Comparison of ENCODE assay signal across 32 cellular contexts in the genomic region with DNA sequence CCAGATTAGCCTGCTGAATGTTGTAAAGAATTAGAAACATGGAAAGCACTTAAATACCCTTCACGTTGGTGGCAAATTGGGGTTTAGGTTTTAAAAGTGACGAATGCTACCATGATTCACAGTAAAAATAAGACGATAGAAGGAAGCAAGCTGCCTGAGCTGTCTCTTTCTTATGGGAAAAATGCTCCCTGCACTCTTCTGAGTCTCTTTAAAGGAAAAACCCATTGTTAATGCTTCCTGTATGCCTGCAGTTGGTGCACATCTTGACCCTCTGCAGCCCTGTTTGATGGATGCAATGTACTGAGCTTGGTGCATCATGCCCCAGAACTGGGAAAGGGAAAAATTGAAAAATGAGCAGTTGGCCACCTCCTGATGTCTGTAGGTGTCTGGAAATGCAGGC.
"Had no signal": no experiment of that assay in that cellular context is flagged by ENCODE, and none has a peak within 500 bp of the region (broad histone marks: within the 10 kb centered on the region; RNA-seq: fewer than 3 reads in every experiment).

No MANE protein-coding gene starts in this region.

- ATAC-seq: activated CD4-positive, alpha-beta T cell treated with anti-CD3 and anti-CD28 coated beads for 36 hours; activated CD4-positive, CD25-positive, alpha-beta regulatory T cell treated with anti-CD3 and anti-CD28 coated beads, Interleukin-2, amount 50 U/mL, for 24 hours; activated naive CD8-positive, alpha-beta T cell treated with anti-CD3 and anti-CD28 coated beads, Interleukin-2, amount 50 U/mL, for 24 hours; activated T-cell treated with anti-CD3 and anti-CD28 coated beads, Interleukin-2, amount 50 U/mL, for 4 hours; PC-3; WTC11 had no signal

- H3K36me3 ChIP-seq: cardiac muscle cell, Peyer's patch, SJSA1 had no signal

- H3K9ac ChIP-seq: SK-N-SH had no signal

- H3K4me1 Mint-ChIP-seq: activated CD4-positive, alpha-beta T cell treated with anti-CD3 and anti-CD28 coated beads for 36 hours; activated CD4-positive, alpha-beta T cell treated with anti-CD3 and anti-CD28 coated beads, Interleukin-2, amount 10 ng/mL, durations not matched to agents 7 days and 5 days; activated naive CD4-positive, alpha-beta T cell treated with anti-CD3 and anti-CD28 coated beads, Interleukin-2, amount 10 ng/mL, durations not matched to agents 7 days and 5 days; activated naive CD8-positive, alpha-beta T cell treated with anti-CD3 and anti-CD28 coated beads, Interleukin-2, amount 50 U/mL, for 24 hours; central memory CD8-positive, alpha-beta T cell had no signal

- H3K36me3 Mint-ChIP-seq: activated naive CD4-positive, alpha-beta T cell treated with anti-CD3 and anti-CD28 coated beads, Interleukin-2, amount 10 ng/mL, durations not matched to agents 7 days and 5 days; activated naive CD8-positive, alpha-beta T cell; WTC11 had no signal

- H3K27ac Mint-ChIP-seq: activated CD4-positive, alpha-beta T cell treated with anti-CD3 and anti-CD28 coated beads for 36 hours; activated CD4-positive, alpha-beta T cell treated with anti-CD3 and anti-CD28 coated beads, Interleukin-2, amount 10 ng/mL, durations not matched to agents 7 days and 5 days; activated naive CD4-positive, alpha-beta T cell treated with anti-CD3 and anti-CD28 coated beads, Interleukin-2, amount 10 ng/mL, durations not matched to agents 7 days and 5 days; activated naive CD8-positive, alpha-beta T cell; activated naive CD8-positive, alpha-beta T cell treated with anti-CD3 and anti-CD28 coated beads, Interleukin-2, amount 50 U/mL, for 24 hours; T-helper 1 cell treated with Interleukin-12 subunit alpha and Interleukin-12 subunit beta and Interleukin-4 antibody, amounts not matched to agents 30 μg/mL and 1 μg/mL, for 36 hours; T-helper 2 cell treated with Interferon-gamma antibody and Interleukin-4, amounts not matched to agents 5 μg/mL and 100 μg/mL, for 36 hours; WTC11 had no signal

- H3K4me3 ChIP-seq: cardiac muscle cell, Peyer's patch, SJSA1 had no signal

- H3K4me2 ChIP-seq: SK-N-SH had no signal

- H3K4me1 ChIP-seq: Peyer's patch had no signal

- H3K9me3 Mint-ChIP-seq: activated CD4-positive, alpha-beta T cell treated with anti-CD3 and anti-CD28 coated beads, Interleukin-2, amount 10 ng/mL, durations not matched to agents 7 days and 5 days; activated naive CD4-positive, alpha-beta T cell treated with anti-CD3 and anti-CD28 coated beads, Interleukin-2, amount 10 ng/mL, durations not matched to agents 7 days and 5 days; activated naive CD8-positive, alpha-beta T cell treated with anti-CD3 and anti-CD28 coated beads, Interleukin-2, amount 50 U/mL, for 24 hours; activated T-cell treated with anti-CD3 and anti-CD28 coated beads, Interleukin-2, amount 50 U/mL, for 4 hours; central memory CD8-positive, alpha-beta T cell; T-helper 1 cell treated with Interleukin-12 subunit alpha and Interleukin-12 subunit beta and Interleukin-4 antibody, amounts not matched to agents 30 μg/mL and 1 μg/mL, for 36 hours; T-helper 2 cell treated with Interferon-gamma antibody and Interleukin-4, amounts not matched to agents 5 μg/mL and 100 μg/mL, for 36 hours; WTC11 had no signal

- H3K27me3 Mint-ChIP-seq: activated naive CD8-positive, alpha-beta T cell had no signal

- H3K27me3 ChIP-seq: cardiac muscle cell, Peyer's patch, SJSA1 had no signal

- H3K27ac ChIP-seq: cardiac muscle cell, Peyer's patch, SJSA1 had no signal

- H3K9me3 ChIP-seq: Peyer's patch, SJSA1, SK-N-SH had no signal

- H3K4me3 Mint-ChIP-seq: activated CD4-positive, alpha-beta T cell treated with anti-CD3 and anti-CD28 coated beads for 36 hours; activated CD4-positive, alpha-beta T cell treated with anti-CD3 and anti-CD28 coated beads, Interleukin-2, amount 10 ng/mL, durations not matched to agents 7 days and 5 days; activated naive CD4-positive, alpha-beta T cell treated with anti-CD3 and anti-CD28 coated beads, Interleukin-2, amount 10 ng/mL, durations not matched to agents 7 days and 5 days; activated naive CD8-positive, alpha-beta T cell; activated naive CD8-positive, alpha-beta T cell treated with anti-CD3 and anti-CD28 coated beads, Interleukin-2, amount 50 U/mL, for 24 hours; activated T-cell treated with anti-CD3 and anti-CD28 coated beads, Interleukin-2, amount 50 U/mL, for 4 hours; central memory CD8-positive, alpha-beta T cell; T-helper 1 cell treated with Interleukin-12 subunit alpha and Interleukin-12 subunit beta and Interleukin-4 antibody, amounts not matched to agents 30 μg/mL and 1 μg/mL, for 36 hours; T-helper 2 cell treated with Interferon-gamma antibody and Interleukin-4, amounts not matched to agents 5 μg/mL and 100 μg/mL, for 36 hours; WTC11 had no signal

- DNase-seq: activated CD4-positive, alpha-beta T cell treated with anti-CD3 and anti-CD28 coated beads for 36 hours; activated CD4-positive, alpha-beta T cell treated with anti-CD3 and anti-CD28 coated beads, Interleukin-2, amount 10 ng/mL, durations not matched to agents 7 days and 5 days; activated CD4-positive, alpha-beta T cell treated with anti-CD3 and anti-CD28 coated beads, Interleukin-2, amount 50 U/mL, for 48 hours; activated CD8-positive, alpha-beta memory T cell treated with anti-CD3 and anti-CD28 coated beads, Interleukin-2, amount 50 U/mL, for 4 hours; activated effector memory CD4-positive, alpha-beta T cell treated with Interleukin-2 at 50 U/mL for 16 hours; activated naive CD4-positive, alpha-beta T cell treated with anti-CD3 and anti-CD28 coated beads, Interleukin-2, amount 10 ng/mL, durations not matched to agents 7 days and 5 days; activated naive CD8-positive, alpha-beta T cell treated with anti-CD3 and anti-CD28 coated beads, Interleukin-2, amount 50 U/mL, for 24 hours; activated T-cell treated with anti-CD3 and anti-CD28 coated beads for 4 hours; activated T-cell treated with anti-CD3 and anti-CD28 coated beads, Interleukin-2, amount 50 U/mL, for 4 hours; aorta; Karpas-422; KBM-7; NCI-H1105; NCI-H1417 treated with DMSO at 0.1 percent for 48 hours; NCI-H1694; NCI-H1930; NCI-H2081 treated with DMSO at 0.1 percent for 48 hours; NCI-H345; NCI-H524 treated with DMSO at 0.1 percent for 48 hours; PC-3; Peyer's patch; RPMI8226; SHP77 treated with DMSO at 0.1 percent for 48 hours; SK-N-SH had no signal
